ENCODE assay signal across 15 cellular contexts in genomic region chr2:160229591-160229990, GRCh38. TPM values are rescaled to one million over a fixed set of nuclear protein-coding genes. Genes with fewer than 3 reads are reported as not detected.
DNase-seq lines count a peak whose midpoint lies in the region; ATAC-seq and TF ChIP-seq lines count a peak whose summit lies in the region.
"Had no signal": no experiment of that assay in that cellular context is flagged by ENCODE, and none has a peak within 500 bp of the region (broad histone marks: within the 10 kb centered on the region; RNA-seq: fewer than 3 reads in every experiment).

No MANE protein-coding gene starts in this region.

- 85 to 87% methylated on average over 1 of the region's 1 CpG for WGBS in esophagus squamous epithelium, 2 donors

- H3K27me3 ChIP-seq in SJCRH30 (no peaks in the 10 kb centered on the region), esophagus squamous epithelium (no peaks in the 10 kb centered on the region)

- DNase-seq in Calu3 (no peak), SJCRH30 (no peak), esophagus squamous epithelium (lab: John Stamatoyannopoulos, UW) (no peak), nephron progenitor cell (no peak), NCI-H2196 treated with DMSO at 0.1 percent for 48 hours (lab: John Stamatoyannopoulos, UW; ENCODE audit: unreplicated experiment) (no peak), LoVo (ENCODE audit: low spot score) (no peak), NCI-H510A treated with DMSO at 0.1 percent for 48 hours (lab: John Stamatoyannopoulos, UW) (no peak)
- DNase-seq: activated naive CD4-positive, alpha-beta T cell treated with anti-CD3 and anti-CD28 coated beads for 36 hours; AML-193; head of caudate nucleus; Karpas-422; stimulated activated CD4-positive, alpha-beta T cell treated with anti-CD3 and anti-CD28 coated beads, Interleukin-1b, Interleukin-23, amount 100 ng/mL, for 48 hours had no signal

- CTCF ChIA-PET in Calu3 (lab: Charles Lee) = interaction anchor here (0.8 to 2.3 kb wide), 5 partner anchors 12 to 41 kb away, joined by 4 to 14 read pairs (median 9); no protein-coding TSS in a partner anchor

- no TSS peak for BruUV-seq in Calu3 (replicated peaks; lab: Mats Ljungman, UMichigan)

- H3K27ac Mint-ChIP-seq in Calu3 (ENCODE audit: unreplicated experiment) = peak overlapping the region; percentile 94
- peak overlapping the region; percentile 27 for H3K27ac Mint-ChIP-seq in nephron progenitor cell
- H3K27ac Mint-ChIP-seq: activated naive CD4-positive, alpha-beta T cell treated with anti-CD3 and anti-CD28 coated beads for 36 hours; dendritic cell treated with granulocyte-macrophage colony-stimulating factor and Interleukin-4, amounts not matched to agents 40 ng/mL and 50 ng/mL, for 4 days; T-helper 2 cell treated with Interferon-gamma antibody and Interleukin-4, amounts not matched to agents 5 μg/mL and 100 μg/mL, for 36 hours had no signal

- H3K4me1 ChIP-seq in SJCRH30 = peaks cover 52% of the 10 kb centered on the region
- H3K4me1 ChIP-seq in esophagus squamous epithelium = peaks cover 20 to 86% (median 29%) of the 10 kb centered on the region in 3 donors

- H3K36me3 ChIP-seq in SJCRH30 (no peaks in the 10 kb centered on the region), esophagus squamous epithelium (no peaks in the 10 kb centered on the region)

- peaks cover 86% of the 10 kb centered on the region for H3K4me1 Mint-ChIP-seq in Calu3 (ENCODE audit: low read depth, unreplicated experiment)
- H3K4me1 Mint-ChIP-seq in nephron progenitor cell = peaks cover 46% of the 10 kb centered on the region

- H3K9me3 ChIP-seq in SJCRH30 (replicated peaks) = no peaks in the 10 kb centered on the region; the same call in 1 of the 2 replicates
- H3K9me3 ChIP-seq in esophagus squamous epithelium = no peaks in the 10 kb centered on the region

- H3K4me3 ChIP-seq in SJCRH30 (no peak overlapping the region), esophagus squamous epithelium (no peak overlapping the region)

- H3K9me3 Mint-ChIP-seq in Calu3 (ENCODE audit: low read depth, unreplicated experiment) (no peaks in the 10 kb centered on the region), nephron progenitor cell (no peaks in the 10 kb centered on the region)
- H3K9me3 Mint-ChIP-seq: activated naive CD4-positive, alpha-beta T cell treated with anti-CD3 and anti-CD28 coated beads for 36 hours; dendritic cell treated with granulocyte-macrophage colony-stimulating factor and Interleukin-4, amounts not matched to agents 40 ng/mL and 50 ng/mL, for 4 days; T-helper 2 cell treated with Interferon-gamma antibody and Interleukin-4, amounts not matched to agents 5 μg/mL and 100 μg/mL, for 36 hours had no signal

- no peak for TF ChIP-seq POLR2A in esophagus squamous epithelium (IDR thresholded peaks at IDR 0.05)

- H3K27me3 Mint-ChIP-seq in Calu3 (ENCODE audit: unreplicated experiment) (no peaks in the 10 kb centered on the region), nephron progenitor cell (ENCODE audit: low read depth, poor library complexity) (no peaks in the 10 kb centered on the region)
- H3K27me3 Mint-ChIP-seq: dendritic cell treated with granulocyte-macrophage colony-stimulating factor and Interleukin-4, amounts not matched to agents 40 ng/mL and 50 ng/mL, for 4 days had no signal

- TF ChIP-seq CTCF in Calu3 (IDR thresholded peaks at IDR 0.05; ENCODE audit: unreplicated experiment) (no peak), esophagus squamous epithelium (IDR thresholded peaks at IDR 0.05) (no peak), nephron progenitor cell (IDR thresholded peaks at IDR 0.05) (no peak)

- ATAC-seq in HG03354 (IDR thresholded peaks at IDR 0.05; ENCODE audit: poor library complexity, severe bottlenecking, unreplicated experiment) = no peak

- intact Hi-C loops in Calu3 (cut with micrococcal nuclease; ENCODE audit: unreplicated experiment) = loop anchor here (2.0 to 10.0 kb wide), 2 partner anchors 15 to 165 kb away; no protein-coding TSS in a partner anchor
- intact Hi-C loops in esophagus squamous epithelium (cut with DNase I) = no loop called here

- H3K36me3 Mint-ChIP-seq in Calu3 (ENCODE audit: insufficient read depth, unreplicated experiment) = peaks cover 35% of the 10 kb centered on the region
- H3K36me3 Mint-ChIP-seq in nephron progenitor cell (ENCODE audit: low read depth) = no peaks in the 10 kb centered on the region

- H3K4me3 Mint-ChIP-seq in Calu3 (ENCODE audit: low read depth, unreplicated experiment) = peak overlapping the region; percentile 25
- H3K4me3 Mint-ChIP-seq in nephron progenitor cell = no peak overlapping the region
- H3K4me3 Mint-ChIP-seq: activated naive CD4-positive, alpha-beta T cell treated with anti-CD3 and anti-CD28 coated beads for 36 hours; dendritic cell treated with granulocyte-macrophage colony-stimulating factor and Interleukin-4, amounts not matched to agents 40 ng/mL and 50 ng/mL, for 4 days; T-helper 2 cell treated with Interferon-gamma antibody and Interleukin-4, amounts not matched to agents 5 μg/mL and 100 μg/mL, for 36 hours had no signal

- H3K27ac ChIP-seq in SJCRH30 (peak overlapping the region; percentile 58), esophagus squamous epithelium (peak overlapping the region; percentile 46 to 89 (median 71))

RNA-seq across cellular contexts. Expression of gene ITGB6, which starts 29.5 kb away (rescaled TPM):
- total RNA-seq in Calu3 (2022) (50.0 and 84.8 TPM in 2 replicates), esophagus squamous epithelium (10 to 100 TPM; 25.3 to 42.2 (median 33.6) TPM)
- total RNA-seq in SJCRH30 (2014; rRNA removed; shearing (Covaris generic)) = 3.7 and 3.8 TPM in 2 replicates
- total RNA-seq: activated naive CD4-positive, alpha-beta T cell treated with anti-CD3 and anti-CD28 coated beads for 36 hours had no signal
